30 cellular contexts compared by ENCODE assay signal in the genomic region with DNA sequence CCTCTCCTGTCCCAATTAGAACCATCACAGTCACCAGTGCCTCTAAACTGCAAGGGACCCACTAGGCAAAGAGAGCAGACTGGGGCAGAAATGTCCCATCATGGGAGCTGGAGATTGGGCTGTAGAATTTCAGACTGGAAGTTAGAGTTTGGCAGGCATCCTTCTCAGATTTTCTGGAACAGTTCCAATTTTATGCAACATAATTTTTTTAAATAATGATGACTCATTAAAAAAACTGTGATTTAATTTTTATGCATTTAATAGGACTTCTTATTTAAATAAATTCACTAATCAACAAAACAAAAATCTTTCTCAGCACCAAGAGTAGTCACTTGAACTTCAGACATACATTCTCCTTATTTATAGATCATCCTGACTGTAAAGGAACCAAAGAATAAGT.
"Had no signal": no experiment of that assay in that cellular context is flagged by ENCODE, and none has a peak within 500 bp of the region (broad histone marks: within the 10 kb centered on the region; RNA-seq: fewer than 3 reads in every experiment).

No MANE protein-coding gene starts in this region.

- H3K36me3 ChIP-seq: adrenal gland, ascending aorta, pancreas, prostate gland, sigmoid colon, suprapubic skin, tibial artery, upper lobe of right lung had no signal

- H3K27ac Mint-ChIP-seq: activated naive CD8-positive, alpha-beta T cell; brain; dendritic cell treated with granulocyte-macrophage colony-stimulating factor and Interleukin-4, amounts not matched to agents 40 ng/mL and 50 ng/mL, for 4 days; mesothelial cell of epicardium; naive thymus-derived CD4-positive, alpha-beta T cell had no signal

- H3K4me1 ChIP-seq: adrenal gland, ascending aorta, pancreas, prostate gland, sigmoid colon, suprapubic skin, tibial artery, upper lobe of right lung had no signal

- H3K4me3 Mint-ChIP-seq: activated naive CD8-positive, alpha-beta T cell; brain; dendritic cell treated with granulocyte-macrophage colony-stimulating factor and Interleukin-4, amounts not matched to agents 40 ng/mL and 50 ng/mL, for 4 days; mesothelial cell of epicardium; naive thymus-derived CD4-positive, alpha-beta T cell had no signal

- H3K27me3 ChIP-seq: adrenal gland, ascending aorta, pancreas, sigmoid colon, suprapubic skin, tibial artery, upper lobe of right lung had no signal

- DNase-seq: activated CD4-positive, alpha-beta T cell treated with anti-CD3 and anti-CD28 coated beads for 4 hours; activated CD4-positive, alpha-beta T cell treated with anti-CD3 and anti-CD28 coated beads, Interleukin-2, amount 50 U/mL, for 48 hours; activated CD8-positive, alpha-beta memory T cell treated with anti-CD3 and anti-CD28 coated beads for 24 hours; activated effector memory CD4-positive, alpha-beta T cell treated with Interleukin-2 at 50 U/mL for 16 hours; activated naive CD4-positive, alpha-beta T cell treated with Interleukin-2 at 50 U/mL for 16 hours; adrenal gland; central memory CD4-positive, alpha-beta T cell; effector memory CD4-positive, alpha-beta T cell; head of caudate nucleus; hippocampal formation; kidney; left colon; mammary epithelial cell; naive thymus-derived CD4-positive, alpha-beta T cell; pancreas; retina; sigmoid colon; stimulated activated CD4-positive, alpha-beta T cell treated with anti-CD3 and anti-CD28 coated beads, Interleukin-1b, Interleukin-23, amount 100 ng/mL, for 48 hours; stimulated activated CD4-positive, alpha-beta T cell treated with anti-CD3 and anti-CD28 coated beads, Interleukin-4, amount 100 ng/mL, for 4 hours; stimulated activated naive CD4-positive, alpha-beta T cell; tibial artery; upper lobe of right lung had no signal

- ATAC-seq: left colon; naive thymus-derived CD4-positive, alpha-beta T cell; pancreas; upper lobe of right lung had no signal

- H3K4me3 ChIP-seq: adrenal gland, ascending aorta, pancreas, prostate gland, sigmoid colon, smooth muscle cell, suprapubic skin, tibial artery, upper lobe of right lung had no signal

- H3K4me1 Mint-ChIP-seq: brain; mesothelial cell of epicardium; naive thymus-derived CD4-positive, alpha-beta T cell had no signal

- H3K36me3 Mint-ChIP-seq: activated naive CD8-positive, alpha-beta T cell; brain; mesothelial cell of epicardium; naive thymus-derived CD4-positive, alpha-beta T cell had no signal

- H3K9me3 ChIP-seq: adrenal gland, ascending aorta, pancreas, prostate gland, sigmoid colon, suprapubic skin, tibial artery, upper lobe of right lung had no signal
